ENCODE assay signal across 20 cellular contexts in the genomic region with DNA sequence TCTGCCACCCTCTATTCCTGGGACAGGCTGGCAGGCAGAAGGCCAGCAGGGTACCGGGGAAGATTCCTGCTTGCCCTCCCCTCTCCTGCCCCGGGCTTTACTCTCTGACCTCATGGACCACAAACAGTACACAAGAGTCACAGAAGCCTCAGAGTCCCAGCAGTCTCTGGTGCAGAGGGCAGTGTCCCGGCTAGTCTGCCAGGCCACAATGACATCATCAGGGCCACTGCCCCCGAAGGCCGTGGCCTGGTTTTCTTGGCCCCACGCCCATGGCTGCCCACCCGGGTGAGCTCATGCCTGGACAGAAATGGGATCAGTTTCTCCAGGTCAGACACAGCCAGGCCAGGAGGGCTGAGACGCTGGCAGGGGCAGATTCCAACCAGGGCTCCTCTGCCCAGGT.
DNase-seq lines count a peak whose midpoint lies in the region; ATAC-seq, FAIRE-seq and TF ChIP-seq lines count a peak whose summit lies in the region.
"Had no signal": no experiment of that assay in that cellular context is flagged by ENCODE, and none has a peak within 500 bp of the region (broad histone marks: within the 10 kb centered on the region; RNA-seq: fewer than 3 reads in every experiment).

No MANE protein-coding gene starts in this region.

- H3K36me3 ChIP-seq in adrenal gland (replicated peaks in 1 of 2) (no peaks in the 10 kb centered on the region), HepG2 (replicated peaks in 1 of 2; ENCODE audit: control insufficient read depth in 1 of 2, insufficient read depth in 2 of 2, low read length in 2 of 2) (no peaks in the 10 kb centered on the region), vagina (no peaks in the 10 kb centered on the region)
- H3K36me3 ChIP-seq: uterus had no signal

- no peaks in the 10 kb centered on the region for H3K79me2 ChIP-seq in HepG2 (ENCODE audit: insufficient read depth, low read length)

- in situ Hi-C loops in HepG2 (cut with HindIII; ENCODE audit: extremely low pct_ligation_motif_present, low pct_unique_long_range_greater_than_20kb): loop anchor here (5.0 kb wide), 1 partner anchor 735 kb away; no protein-coding TSS in a partner anchor

- no peaks in the 10 kb centered on the region for H3K27me3 ChIP-seq in adrenal gland
- no peaks in the 10 kb centered on the region for H3K27me3 ChIP-seq in HepG2 (ENCODE audit: control insufficient read depth in 1 of 2, insufficient read depth in 2 of 2, low read length in 2 of 2)
- H3K27me3 ChIP-seq in vagina: no peaks in the 10 kb centered on the region
- H3K27me3 ChIP-seq: uterus had no signal

- H3K4me3 ChIP-seq in adrenal gland: no peak overlapping the region
- H3K4me3 ChIP-seq in HepG2 (replicated peaks in 1 of 3; ENCODE audit: insufficient read depth in 1 of 3, low read depth in 2 of 3, low read length in 3 of 3): peak overlapping the region in 1 of 3 experiments; percentile 3; a peak in 1 of 6 replicates
- H3K4me3 ChIP-seq in vagina: no peak overlapping the region
- H3K4me3 ChIP-seq: psoas muscle, uterus had no signal

- intact Hi-C loops in adrenal gland (cut with DNase I) (loop anchor here in 1 of 2 donors (10.0 kb wide), 1 partner anchor 172 kb away; a partner anchor contains a TSS), HepG2 (cut with micrococcal nuclease; ENCODE audit: unreplicated experiment) (no loop called here), vagina (cut with DNase I) (no loop called here)

- TF ChIP-seq RAD21 in HepG2 (CRISPR knock-in tag; IDR thresholded peaks at IDR 0.05): no peak

- H3K9me3 ChIP-seq in adrenal gland (replicated peaks in 1 of 3) (no peaks in the 10 kb centered on the region), HepG2 (ENCODE audit: low read length) (no peaks in the 10 kb centered on the region), vagina (no peaks in the 10 kb centered on the region)
- H3K9me3 ChIP-seq: psoas muscle, uterus had no signal

- peak overlapping the region in 1 of 5 donors; percentile 48 for H3K27ac ChIP-seq in adrenal gland
- H3K27ac ChIP-seq in HepG2 (ENCODE audit: extremely low read length, insufficient read depth, low read length): no peak overlapping the region
- H3K27ac ChIP-seq in vagina: no peak overlapping the region
- H3K27ac ChIP-seq: psoas muscle, uterus had no signal

- CTCF ChIA-PET in HepG2 (lab: Yijun Ruan, JAX; ENCODE audit: low intra/inter-chr PET ratio, low total read pairs): no interaction called here

- WGBS in adrenal gland, 4 donors: 29 to 60% (median 40%) methylated on average over 1 to 8 of the region's 8 CpGs
- WGBS in HepG2 (ENCODE audit: low lambda C conversion rate): 0% methylated on average over 1 of the region's 8 CpGs

- TF ChIP-seq POLR2A in adrenal gland (IDR thresholded peaks at IDR 0.05): no peak
- no peak for TF ChIP-seq POLR2A in HepG2 (IDR thresholded peaks at IDR 0.05; ENCODE audit: insufficient read depth in 1 of 2, low read depth in 2 of 2, low read length in 2 of 2)
- no peak for TF ChIP-seq POLR2A in vagina (IDR thresholded peaks at IDR 0.05)

- H2AFZ ChIP-seq in HepG2 (ENCODE audit: low read length): no peak overlapping the region

- peak; percentile 73 for ATAC-seq in HepG2
- ATAC-seq in HG03196 (IDR thresholded peaks at IDR 0.05; ENCODE audit: unreplicated experiment): no peak

- TF ChIP-seq CTCF in adrenal gland (IDR thresholded peaks at IDR 0.05) (no peak), HepG2 (CRISPR knock-in tag; IDR thresholded peaks at IDR 0.05) (no peak), vagina (IDR thresholded peaks at IDR 0.05) (no peak)

- H4K20me1 ChIP-seq in HepG2 (ENCODE audit: insufficient read depth, low read length): no peaks in the 10 kb centered on the region

- FAIRE-seq in HTR-8/SVneo (lab: Jason Lieb, UNC): no peak
- peak; percentile 40 for FAIRE-seq in HepG2 (lab: Jason Lieb, UNC)

- POLR2A ChIA-PET in HepG2 (lab: Yijun Ruan, JAX): no interaction called here

- DNase-seq in AG08396 (ENCODE audit: low spot score) (peak; percentile 62), HTR-8/SVneo (ENCODE audit: insufficient read length, low spot score) (peak; percentile 41), adrenal gland (peak; percentile 59 to 76 (median 63)), HepG2 (ENCODE audit: low spot score) (peak; percentile 78), SHP77 treated with DMSO at 0.1 percent for 48 hours (lab: John Stamatoyannopoulos, UW) (no peak), NCI-H187 treated with DMSO at 0.1 percent for 48 hours (lab: John Stamatoyannopoulos, UW) (no peak), vagina (ENCODE audit: extremely low spot score in 2 of 2) (no peak)
- DNase-seq: activated CD4-positive, alpha-beta T cell treated with anti-CD3 and anti-CD28 coated beads for 48 hours; activated CD8-positive, alpha-beta memory T cell treated with anti-CD3 and anti-CD28 coated beads, Interleukin-2, amount 50 U/mL, for 4 hours; glutamatergic neuron; immature natural killer cell; mesendoderm; NCI-H1048; NCI-H2171 treated with DMSO at 0.1 percent for 48 hours; nephron progenitor cell; psoas muscle; SIG-M5; T-helper 9 cell; uterus had no signal

- peak overlapping the region; percentile 40 for H3K4me2 ChIP-seq in HepG2 (ENCODE audit: low read depth, low read length)

- H3K9ac ChIP-seq in HepG2 (ENCODE audit: insufficient read depth, low read depth, low read length): peak overlapping the region; percentile 26; the same call in 1 of the 2 replicates

- no TSS peak for BruUV-seq in HepG2 (replicated peaks; lab: Mats Ljungman, UMichigan)

- peaks cover 10 to 13% of the 10 kb centered on the region in 2 donors for H3K4me1 ChIP-seq in adrenal gland (replicated peaks in 1 of 2)
- H3K4me1 ChIP-seq in HepG2 (ENCODE audit: insufficient read depth, low read length): peaks cover 48% of the 10 kb centered on the region
- H3K4me1 ChIP-seq in vagina: no peaks in the 10 kb centered on the region
- H3K4me1 ChIP-seq: psoas muscle, uterus had no signal

- TF ChIP-seq EP300 in HepG2 (IDR thresholded peaks at IDR 0.05; ENCODE audit: low read depth in 2 of 2, low read length in 2 of 2) (no peak; a peak in 1 of 4 replicates), HepG2 (CRISPR knock-in tag; IDR thresholded peaks at IDR 0.05; ENCODE audit: borderline replicate concordance) (no peak)

TF ChIP-seq in HepG2, 621 proteins besides CTCF, POLR2A, EP300 and RAD21 (continues in another document):
- no peak for TF ChIP-seq ZNF678 (CRISPR knock-in tag; IDR thresholded peaks at IDR 0.05)
- TF ChIP-seq NKX3-1 (CRISPR knock-in tag; IDR thresholded peaks at IDR 0.05): no peak
- TF ChIP-seq ZNF160 (CRISPR knock-in tag; IDR thresholded peaks at IDR 0.05): no peak
- TF ChIP-seq KDM1A (CRISPR knock-in tag; IDR thresholded peaks at IDR 0.05): no peak
- no peak for TF ChIP-seq ARHGAP35 (CRISPR knock-in tag; IDR thresholded peaks at IDR 0.05; ENCODE audit: borderline replicate concordance)
- TF ChIP-seq, protein P1, sequence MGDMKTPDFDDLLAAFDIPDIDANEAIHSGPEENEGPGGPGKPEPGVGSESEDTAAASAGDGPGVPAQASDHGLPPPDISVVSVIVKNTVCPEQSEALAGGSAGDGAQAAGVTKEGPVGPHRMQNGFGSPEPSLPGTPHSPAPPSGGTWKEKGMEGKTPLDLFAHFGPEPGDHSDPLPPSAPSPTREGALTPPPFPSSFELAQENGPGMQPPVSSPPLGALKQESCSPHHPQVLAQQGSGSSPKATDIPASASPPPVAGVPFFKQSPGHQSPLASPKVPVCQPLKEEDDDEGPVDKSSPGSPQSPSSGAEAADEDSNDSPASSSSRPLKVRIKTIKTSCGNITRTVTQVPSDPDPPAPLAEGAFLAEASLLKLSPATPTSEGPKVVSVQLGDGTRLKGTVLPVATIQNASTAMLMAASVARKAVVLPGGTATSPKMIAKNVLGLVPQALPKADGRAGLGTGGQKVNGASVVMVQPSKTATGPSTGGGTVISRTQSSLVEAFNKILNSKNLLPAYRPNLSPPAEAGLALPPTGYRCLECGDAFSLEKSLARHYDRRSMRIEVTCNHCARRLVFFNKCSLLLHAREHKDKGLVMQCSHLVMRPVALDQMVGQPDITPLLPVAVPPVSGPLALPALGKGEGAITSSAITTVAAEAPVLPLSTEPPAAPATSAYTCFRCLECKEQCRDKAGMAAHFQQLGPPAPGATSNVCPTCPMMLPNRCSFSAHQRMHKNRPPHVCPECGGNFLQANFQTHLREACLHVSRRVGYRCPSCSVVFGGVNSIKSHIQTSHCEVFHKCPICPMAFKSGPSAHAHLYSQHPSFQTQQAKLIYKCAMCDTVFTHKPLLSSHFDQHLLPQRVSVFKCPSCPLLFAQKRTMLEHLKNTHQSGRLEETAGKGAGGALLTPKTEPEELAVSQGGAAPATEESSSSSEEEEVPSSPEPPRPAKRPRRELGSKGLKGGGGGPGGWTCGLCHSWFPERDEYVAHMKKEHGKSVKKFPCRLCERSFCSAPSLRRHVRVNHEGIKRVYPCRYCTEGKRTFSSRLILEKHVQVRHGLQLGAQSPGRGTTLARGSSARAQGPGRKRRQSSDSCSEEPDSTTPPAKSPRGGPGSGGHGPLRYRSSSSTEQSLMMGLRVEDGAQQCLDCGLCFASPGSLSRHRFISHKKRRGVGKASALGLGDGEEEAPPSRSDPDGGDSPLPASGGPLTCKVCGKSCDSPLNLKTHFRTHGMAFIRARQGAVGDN (CRISPR knock-in tag; IDR thresholded peaks at IDR 0.05): peak; percentile 73
- TF ChIP-seq ZNF552 (CRISPR knock-in tag; IDR thresholded peaks at IDR 0.05; ENCODE audit: borderline replicate concordance): no peak
- TF ChIP-seq, protein P2, sequence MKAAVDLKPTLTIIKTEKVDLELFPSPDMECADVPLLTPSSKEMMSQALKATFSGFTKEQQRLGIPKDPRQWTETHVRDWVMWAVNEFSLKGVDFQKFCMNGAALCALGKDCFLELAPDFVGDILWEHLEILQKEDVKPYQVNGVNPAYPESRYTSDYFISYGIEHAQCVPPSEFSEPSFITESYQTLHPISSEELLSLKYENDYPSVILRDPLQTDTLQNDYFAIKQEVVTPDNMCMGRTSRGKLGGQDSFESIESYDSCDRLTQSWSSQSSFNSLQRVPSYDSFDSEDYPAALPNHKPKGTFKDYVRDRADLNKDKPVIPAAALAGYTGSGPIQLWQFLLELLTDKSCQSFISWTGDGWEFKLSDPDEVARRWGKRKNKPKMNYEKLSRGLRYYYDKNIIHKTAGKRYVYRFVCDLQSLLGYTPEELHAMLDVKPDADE (CRISPR knock-in tag; IDR thresholded peaks at IDR 0.05): no peak
- TF ChIP-seq CAMTA2 (CRISPR knock-in tag; IDR thresholded peaks at IDR 0.05; ENCODE audit: borderline replicate concordance): no peak
- TF ChIP-seq AGO2 (optimal IDR thresholded peaks at IDR 0.05; ENCODE audit: low read depth, low read length): no peak

Comparison
In these comparisons a context has a peak if more than half of its experiments do, and no peak if none do; other contexts are left out.
1. DNase-seq: peak in AG08396 (single experiment), HTR-8/SVneo (single experiment), adrenal gland (7 of 7) and HepG2 (single experiment); none in SHP77 treated with DMSO at 0.1 percent for 48 hours (single experiment), NCI-H187 treated with DMSO at 0.1 percent for 48 hours (single experiment) and vagina (0 of 2).